14 cellular contexts compared by ENCODE assay signal in genomic region chr9:14924821-14925220, GRCh38. TPM values are rescaled to one million over a fixed set of nuclear protein-coding genes. Genes with fewer than 3 reads are reported as not detected.
DNase-seq lines count a peak whose midpoint lies in the region; ATAC-seq and TF ChIP-seq lines count a peak whose summit lies in the region.
"Had no signal": no experiment of that assay in that cellular context is flagged by ENCODE, and none has a peak within 500 bp of the region (broad histone marks: within the 10 kb centered on the region; RNA-seq: fewer than 3 reads in every experiment).

No MANE protein-coding gene starts in this region.

- H3K9me3 ChIP-seq in smooth muscle cell (replicated peaks; ENCODE audit: low read depth): no peaks in the 10 kb centered on the region
- H3K9me3 ChIP-seq: mucosa of descending colon had no signal

- WGBS in smooth muscle cell (ENCODE audit: low lambda C conversion rate): 29% methylated on average over 2 of the region's 2 CpGs

- peak; percentile 65 to 79 for ATAC-seq in left cardiac atrium
- ATAC-seq in stimulated activated naive CD8-positive, alpha-beta T cell treated with anti-CD3 and anti-CD28 coated beads, Interleukin-15, amount 100 ng/mL, for 72 hours: no peak
- ATAC-seq in GM21786 (IDR thresholded peaks at IDR 0.05; ENCODE audit: unreplicated experiment): no peak
- ATAC-seq: HCT116, mucosa of descending colon had no signal

- H3K79me2 ChIP-seq in smooth muscle cell (ENCODE audit: low read depth): no peaks in the 10 kb centered on the region

- no peaks in the 10 kb centered on the region for H3K36me3 ChIP-seq in smooth muscle cell (ENCODE audit: low read depth)

- H3K27ac ChIP-seq in smooth muscle cell (ENCODE audit: low read depth): peak overlapping the region; percentile 61

- H3F3A ChIP-seq in smooth muscle cell (ENCODE audit: low read depth): peaks cover 3% of the 10 kb centered on the region

- H3K9ac ChIP-seq in smooth muscle cell (ENCODE audit: low read depth): peak overlapping the region; percentile 44

- no peak overlapping the region for H3K4me3 Mint-ChIP-seq in stimulated activated naive CD8-positive, alpha-beta T cell treated with anti-CD3 and anti-CD28 coated beads, Interleukin-15, amount 100 ng/mL, for 72 hours
- H3K4me3 Mint-ChIP-seq: activated naive CD8-positive, alpha-beta T cell had no signal

- no peaks in the 10 kb centered on the region for H3K4me1 Mint-ChIP-seq in stimulated activated naive CD8-positive, alpha-beta T cell treated with anti-CD3 and anti-CD28 coated beads, Interleukin-15, amount 100 ng/mL, for 72 hours

- H3K4me2 ChIP-seq in smooth muscle cell: peak overlapping the region; percentile 82

- no peak overlapping the region for H3K27ac Mint-ChIP-seq in stimulated activated naive CD8-positive, alpha-beta T cell treated with anti-CD3 and anti-CD28 coated beads, Interleukin-15, amount 100 ng/mL, for 72 hours
- H3K27ac Mint-ChIP-seq: activated naive CD8-positive, alpha-beta T cell had no signal

- H3K4me3 ChIP-seq in smooth muscle cell: peak overlapping the region; percentile 42
- H3K4me3 ChIP-seq: mucosa of descending colon had no signal

- no peak for TF ChIP-seq CTCF in smooth muscle cell (IDR thresholded peaks at IDR 0.05; ENCODE audit: borderline replicate concordance, insufficient read depth, poor library complexity, severe bottlenecking)

- no peaks in the 10 kb centered on the region for H3K27me3 ChIP-seq in smooth muscle cell (ENCODE audit: low read depth)

- intact Hi-C loops in left cardiac atrium (cut with DNase I): no loop called here

- no peaks in the 10 kb centered on the region for H3K4me1 ChIP-seq in smooth muscle cell (ENCODE audit: low read depth)

- DNase-seq in GM03348 (ENCODE audit: low spot score) (peak; percentile 80), amniotic epithelial cell (ENCODE audit: low read depth) (peak; percentile 97), left cardiac atrium (no peak), smooth muscle cell (lab: John Stamatoyannopoulos, UW; ENCODE audit: unreplicated experiment) (no peak), GDM1 (lab: John Stamatoyannopoulos, UW) (no peak), DMS153 treated with DMSO at 0.1 percent for 48 hours (lab: John Stamatoyannopoulos, UW; ENCODE audit: unreplicated experiment) (no peak)
- DNase-seq in stimulated activated naive CD8-positive, alpha-beta T cell treated with anti-CD3 and anti-CD28 coated beads, Interleukin-15, amount 100 ng/mL, for 72 hours: no peak
- DNase-seq: effector CD8-positive, alpha-beta T cell; mucosa of descending colon; small intestine had no signal

- peak overlapping the region; percentile 80 for H2AFZ ChIP-seq in smooth muscle cell (ENCODE audit: low read depth)

- H4K20me1 ChIP-seq in smooth muscle cell (ENCODE audit: low read depth): no peaks in the 10 kb centered on the region

- H3K27me3 Mint-ChIP-seq in stimulated activated naive CD8-positive, alpha-beta T cell treated with anti-CD3 and anti-CD28 coated beads, Interleukin-15, amount 100 ng/mL, for 72 hours: no peaks in the 10 kb centered on the region
- H3K27me3 Mint-ChIP-seq: activated naive CD8-positive, alpha-beta T cell had no signal

- no peaks in the 10 kb centered on the region for H3K9me3 Mint-ChIP-seq in stimulated activated naive CD8-positive, alpha-beta T cell treated with anti-CD3 and anti-CD28 coated beads, Interleukin-15, amount 100 ng/mL, for 72 hours

RNA-seq across cellular contexts. Expression of gene FREM1, which starts 14.6 kb away (rescaled TPM):
- total RNA-seq in left cardiac atrium (1 to 10 TPM; 1.8 to 7.7 TPM), smooth muscle cell (18.0 and 28.9 TPM in 2 replicates)
- polyA plus RNA-seq in smooth muscle cell: 11.5 and 18.0 TPM in 2 replicates
- total RNA-seq: activated CD8-positive, alpha-beta memory T cell treated with anti-CD3 and anti-CD28 coated beads for 36 hours had no signal

Comparison
In these comparisons a context has a peak if more than half of its experiments do, and no peak if none do; other contexts are left out.
1. DNase-seq: peak in GM03348 (single experiment) and amniotic epithelial cell (single experiment); none in left cardiac atrium (single experiment), smooth muscle cell (single experiment), stimulated activated naive CD8-positive, alpha-beta T cell treated with anti-CD3 and anti-CD28 coated beads, Interleukin-15, amount 100 ng/mL, for 72 hours (0 of 2), GDM1 (single experiment) and DMS153 treated with DMSO at 0.1 percent for 48 hours (single experiment).
2. ATAC-seq: peak in left cardiac atrium (2 of 2); none in stimulated activated naive CD8-positive, alpha-beta T cell treated with anti-CD3 and anti-CD28 coated beads, Interleukin-15, amount 100 ng/mL, for 72 hours (single experiment) and GM21786 (single experiment).